Comparison of ENCODE assay signal across 26 cellular contexts in the genomic region with DNA sequence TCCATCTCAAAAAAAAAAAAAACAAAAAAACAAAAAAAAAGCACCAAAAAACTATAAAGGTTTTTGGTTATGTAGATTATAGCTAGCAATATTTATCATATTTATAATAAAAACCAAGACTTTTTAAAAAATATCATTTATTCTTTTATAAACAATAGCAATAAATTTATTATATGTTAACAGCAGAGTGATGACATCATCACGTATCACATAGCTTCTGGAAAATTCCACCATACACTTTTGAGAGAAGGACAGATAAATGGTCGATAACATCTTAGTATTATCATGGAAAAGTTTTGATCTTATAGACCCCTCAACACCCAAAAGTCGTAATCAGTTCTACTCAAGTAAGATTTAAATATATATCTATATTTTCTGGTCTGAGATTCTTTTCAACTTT. TPM values are rescaled to one million over a fixed set of nuclear protein-coding genes. Genes with fewer than 3 reads are reported as not detected.
"Had no signal": no experiment of that assay in that cellular context is flagged by ENCODE, and none has a peak within 500 bp of the region (broad histone marks: within the 10 kb centered on the region; RNA-seq: fewer than 3 reads in every experiment).

No MANE protein-coding gene starts in this region.

- H3K9me3 ChIP-seq: pancreas, prostate gland, sigmoid colon, suprapubic skin, thoracic aorta had no signal

- H3K4me3 Mint-ChIP-seq: naive thymus-derived CD8-positive, alpha-beta T cell had no signal

- H3K4me1 ChIP-seq: prostate gland, sigmoid colon had no signal

- H3K27me3 ChIP-seq: left lung, pancreas, sigmoid colon, spleen, suprapubic skin, tibial artery, upper lobe of right lung had no signal

- ATAC-seq: left colon; left lung; lower lobe of right lung; naive thymus-derived CD8-positive, alpha-beta T cell; pancreas; right cardiac atrium; upper lobe of right lung had no signal

- H3K36me3 ChIP-seq: left lung, lower lobe of right lung, pancreas, prostate gland, sigmoid colon, suprapubic skin, thoracic aorta, tibial artery, upper lobe of right lung had no signal

- FAIRE-seq: keratinocyte, pancreas, small intestine, urothelium cell line had no signal

- H3K27ac ChIP-seq: lower lobe of right lung, pancreas, prostate gland, sigmoid colon, suprapubic skin, thoracic aorta, tibial artery, upper lobe of right lung had no signal

- H3K4me3 ChIP-seq: left lung, lower lobe of right lung, pancreas, prostate gland, sigmoid colon, spleen, suprapubic skin, thoracic aorta, tibial artery, upper lobe of right lung had no signal

- DNase-seq: hippocampal formation; kidney glomerular epithelial cell; left colon; left lung; lower lobe of right lung; mammary epithelial cell; mesenchymal stem cell; naive thymus-derived CD8-positive, alpha-beta T cell; pancreas; posterior cingulate gyrus; retina; right cardiac atrium; sigmoid colon; small intestine; spleen; stimulated activated CD4-positive, alpha-beta T cell treated with anti-CD3 and anti-CD28 coated beads, Interleukin-4, amount 100 ng/mL, for 1 hour; stimulated activated naive CD4-positive, alpha-beta T cell; tibial artery; trophoblast cell; upper lobe of right lung had no signal

- H3K27ac Mint-ChIP-seq: naive thymus-derived CD8-positive, alpha-beta T cell had no signal

RNA-seq across cellular contexts. Expression of a gene that starts 33.2 kb away (rescaled TPM):
- polyA plus RNA-seq: neural cell had no signal

RNA-seq across cellular contexts. Expression of a gene that starts 51.6 kb away (rescaled TPM):
- total RNA-seq: mammary epithelial cell had no signal
- polyA plus RNA-seq: keratinocyte, mammary epithelial cell, neural cell had no signal
